Comparison of ENCODE assay signal across 1 cellular context in genomic region chr19:44653977-44654784, GRCh38.
TF ChIP-seq lines count a peak whose summit lies in the region.

No MANE protein-coding gene starts in this region.

TF ChIP-seq in GM12878, 131 proteins besides CTCF, POLR2A, EP300 and RAD21 (continued from another document):
- peak; percentile 78 for TF ChIP-seq USF1 (IDR thresholded peaks at IDR 0.05; ENCODE audit: borderline replicate concordance, extremely low read length, insufficient read depth, low read depth, low read length)
- TF ChIP-seq GATAD2B (conservative IDR thresholded peaks at IDR 0.05; ENCODE audit: low read depth) = no peak
- peak; percentile 53; the same call in 1 of the 2 replicates for TF ChIP-seq BACH1 (IDR thresholded peaks at IDR 0.05; ENCODE audit: borderline replicate concordance)
- peak; percentile 88; the same call in 1 of the 2 replicates for TF ChIP-seq TCF3 (IDR thresholded peaks at IDR 0.05; ENCODE audit: borderline replicate concordance, insufficient read depth, low read depth, low read length)
- TF ChIP-seq, protein P1, sequence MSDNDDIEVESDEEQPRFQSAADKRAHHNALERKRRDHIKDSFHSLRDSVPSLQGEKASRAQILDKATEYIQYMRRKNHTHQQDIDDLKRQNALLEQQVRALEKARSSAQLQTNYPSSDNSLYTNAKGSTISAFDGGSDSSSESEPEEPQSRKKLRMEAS (IDR thresholded peaks at IDR 0.05; ENCODE audit: low read depth, low read length) = no peak
- TF ChIP-seq RUNX3 (IDR thresholded peaks at IDR 0.05; ENCODE audit: low read length) = peak; percentile 28; the same call in 1 of the 2 replicates
- TF ChIP-seq, protein P2, sequence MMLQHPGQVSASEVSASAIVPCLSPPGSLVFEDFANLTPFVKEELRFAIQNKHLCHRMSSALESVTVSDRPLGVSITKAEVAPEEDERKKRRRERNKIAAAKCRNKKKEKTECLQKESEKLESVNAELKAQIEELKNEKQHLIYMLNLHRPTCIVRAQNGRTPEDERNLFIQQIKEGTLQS (IDR thresholded peaks at IDR 0.05; ENCODE audit: borderline replicate concordance, extremely low read depth, low read depth, low read length) = peak; percentile 54; the same call in 1 of the 2 replicates
- TF ChIP-seq JUND (IDR thresholded peaks at IDR 0.05; ENCODE audit: low read depth, low read length) = no peak
- no peak for TF ChIP-seq ZBTB11 (CRISPR knock-in tag; IDR thresholded peaks at IDR 0.05)
